In the genomic region with DNA sequence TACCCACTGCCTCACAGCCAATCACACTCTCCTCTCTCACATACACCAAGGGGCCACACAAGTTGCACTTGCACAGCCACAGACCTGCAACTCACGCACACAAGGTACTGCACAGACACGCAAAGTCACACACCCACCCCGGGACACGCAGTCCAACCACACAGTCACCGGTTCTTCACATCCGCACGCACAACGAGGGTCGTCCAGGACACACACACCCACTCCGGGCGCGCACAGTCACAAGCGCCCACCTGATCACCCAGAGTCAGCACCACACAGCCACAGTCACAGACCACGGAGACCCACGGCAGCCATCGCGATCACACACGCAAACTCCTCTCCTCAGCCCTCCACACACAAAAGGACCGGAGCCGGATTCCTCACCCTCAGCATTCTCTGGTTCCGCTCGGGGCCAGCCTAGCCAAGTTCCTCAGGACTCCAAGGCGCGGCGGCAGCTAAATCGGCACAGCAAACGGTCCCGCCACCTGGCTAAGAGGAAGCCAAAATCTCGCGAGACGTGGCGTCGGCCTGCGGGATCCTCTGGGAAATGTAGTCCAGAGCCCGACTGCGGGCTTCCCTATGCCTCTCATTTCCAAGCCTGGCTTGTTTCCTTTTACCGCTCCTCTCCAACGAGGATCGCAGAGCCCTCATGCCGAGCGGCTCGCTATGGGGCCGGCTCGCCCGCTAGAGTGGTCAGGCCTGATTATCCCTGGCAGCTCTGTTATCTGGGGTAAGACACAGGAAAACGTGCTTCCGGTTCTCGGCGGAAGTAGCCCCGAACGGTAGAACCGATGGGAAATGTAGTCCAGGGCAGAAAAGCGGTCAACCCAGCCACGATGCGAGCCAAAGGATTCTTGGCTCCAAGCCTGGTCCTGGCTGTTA, we compare ENCODE assay signal across 8 cellular contexts. TPM values are rescaled to one million over a fixed set of nuclear protein-coding genes. Genes with fewer than 3 reads are reported as not detected.
DNase-seq lines count a peak whose midpoint lies in the region; ATAC-seq and TF ChIP-seq lines count a peak whose summit lies in the region.

Gene ZNF850, minus strand, starts transcription at position 467 of the 882 bp plus-strand sequence. CDS start 10,201 bp downstream, outside the sequence.

- intact Hi-C loops in activated CD8-positive, alpha-beta T cell treated with anti-CD3 and anti-CD28 coated beads for 36 hours (cut with micrococcal nuclease), result loop anchor here (10.0 kb wide), 1 partner anchor 82 kb away; the partner anchor contains the start of gene ZNF345

- WGBS in lung, 2 donors, result 0 to 1% methylated on average over 53 to 55 of the region's 55 CpGs

- peak; percentile 88 for ATAC-seq in GM19351 (IDR thresholded peaks at IDR 0.05; ENCODE audit: unreplicated experiment)
- ATAC-seq in HG03520 (IDR thresholded peaks at IDR 0.05; ENCODE audit: unreplicated experiment), result peak; percentile 83
- peak; percentile 90 for ATAC-seq in activated CD8-positive, alpha-beta T cell treated with anti-CD3 and anti-CD28 coated beads for 36 hours
- peak; percentile 96 for ATAC-seq in lung (ENCODE audit: insufficient read depth, low FRiP score)

- peaks cover 64% of the 10 kb centered on the region for H3K36me3 Mint-ChIP-seq in activated CD8-positive, alpha-beta T cell treated with anti-CD3 and anti-CD28 coated beads for 36 hours (ENCODE audit: low read depth)

- peak within 1 kb of the TSS; percentile 66 for H3K4me3 ChIP-seq in lung

- H3K36me3 ChIP-seq in lung (ENCODE audit: control insufficient read depth in 2 of 2, insufficient read depth in 2 of 2, low read length in 2 of 2), result no peaks in the 10 kb centered on the region

- peaks cover 0 to 38% of the 10 kb centered on the region in 2 donors for H3K9me3 ChIP-seq in lung (ENCODE audit: control insufficient read depth in 2 of 2, insufficient read depth in 1 of 2, low read length in 1 of 2)

- no peak for TF ChIP-seq CTCF in activated CD8-positive, alpha-beta T cell treated with anti-CD3 and anti-CD28 coated beads for 36 hours (IDR thresholded peaks at IDR 0.05)
- TF ChIP-seq CTCF in lung (IDR thresholded peaks at IDR 0.05; ENCODE audit: control extremely low read depth, extremely low read depth), result no peak

- POLR2A ChIA-PET in activated CD8-positive, alpha-beta T cell treated with anti-CD3 and anti-CD28 coated beads for 36 hours (lab: Charles Lee), result interaction anchor here (0.6 to 3.0 kb wide), 6 partner anchors 24 to 312 kb away, joined by 3 to 19 read pairs (median 4); partner anchors contain the start of genes ZNF345 and ZNF790

- peak within 1 kb of the TSS; percentile 98 for H3K4me3 Mint-ChIP-seq in activated CD8-positive, alpha-beta T cell treated with anti-CD3 and anti-CD28 coated beads for 36 hours

- H3K9me3 Mint-ChIP-seq in activated CD8-positive, alpha-beta T cell treated with anti-CD3 and anti-CD28 coated beads for 36 hours, result peaks cover 29% of the 10 kb centered on the region

- peaks cover 11% of the 10 kb centered on the region for H3K4me1 Mint-ChIP-seq in activated CD8-positive, alpha-beta T cell treated with anti-CD3 and anti-CD28 coated beads for 36 hours (ENCODE audit: low read depth)

- peak within 1 kb of the TSS; percentile 97 for H3K27ac Mint-ChIP-seq in activated CD8-positive, alpha-beta T cell treated with anti-CD3 and anti-CD28 coated beads for 36 hours

- H3K27ac ChIP-seq in lung (ENCODE audit: low read depth in 1 of 2, low read length in 1 of 2), result peak within 1 kb of the TSS; percentile 85 to 93

- peaks cover 0 to 8% of the 10 kb centered on the region in 2 donors for H3K4me1 ChIP-seq in lung (ENCODE audit: control insufficient read depth in 2 of 2, insufficient read depth in 2 of 2, low read length in 2 of 2)

- no peaks in the 10 kb centered on the region for H3K27me3 ChIP-seq in lung (ENCODE audit: control insufficient read depth, insufficient read depth)

- peak; percentile 81 to 99 (median 97) for DNase-seq in C1 segment of cervical spinal cord (lab: John Stamatoyannopoulos, UW)
- DNase-seq in NCI-H748 (lab: John Stamatoyannopoulos, UW; ENCODE audit: unreplicated experiment), result peak; percentile 97
- peak; percentile 97 for DNase-seq in activated CD8-positive, alpha-beta T cell treated with anti-CD3 and anti-CD28 coated beads for 36 hours
- DNase-seq in effector CD4-positive, alpha-beta T cell, result peak; percentile 98
- DNase-seq in lung (ENCODE audit: low spot score), result peak; percentile 96
- peak; percentile 86 to 93 (median 91) for DNase-seq in stimulated activated CD4-positive, alpha-beta T cell treated with anti-CD3 and anti-CD28 coated beads, TNF-alpha, amount 100 ng/mL, for 24 hours (ENCODE audit: low read depth in 3 of 3)

- CTCF ChIA-PET in activated CD8-positive, alpha-beta T cell treated with anti-CD3 and anti-CD28 coated beads for 36 hours (lab: Charles Lee), result no interaction called here

- H3K27me3 Mint-ChIP-seq in activated CD8-positive, alpha-beta T cell treated with anti-CD3 and anti-CD28 coated beads for 36 hours, result no peaks in the 10 kb centered on the region

RNA-seq across cellular contexts. Expression of gene ZNF850, which starts in this region (rescaled TPM):
- 10 to 100 TPM; 10.6 to 11.7 TPM for total RNA-seq in activated CD8-positive, alpha-beta T cell treated with anti-CD3 and anti-CD28 coated beads for 36 hours
- 1 to 10 TPM; 3.1 to 4.9 TPM for total RNA-seq in lung
- polyA plus RNA-seq in lung, result under 1 TPM; 0.31 to 0.38 TPM

Comparison
In these comparisons a context has a peak if more than half of its experiments do, and no peak if none do; other contexts are left out.
1. Peak in every context shown above with its lines: DNase-seq, ATAC-seq, H3K4me3 ChIP-seq and H3K27ac ChIP-seq.